Comparison of ENCODE assay signal across 9 cellular contexts in genomic region chr4:159047478-159048165, GRCh38. TPM values are rescaled to one million over a fixed set of nuclear protein-coding genes. Genes with fewer than 3 reads are reported as not detected.
DNase-seq lines count a peak whose midpoint lies in the region; ATAC-seq and TF ChIP-seq lines count a peak whose summit lies in the region.
"Had no signal": no experiment of that assay in that cellular context is flagged by ENCODE, and none has a peak within 500 bp of the region (broad histone marks: within the 10 kb centered on the region; RNA-seq: fewer than 3 reads in every experiment).

No MANE protein-coding gene starts in this region.

- in situ Hi-C loops in Panc1 (cut with HindIII; ENCODE audit: low pct_unique_long_range_greater_than_20kb, low sequenced_read_pairs), result no loop called here

- H3K27ac ChIP-seq in GM23338 (ENCODE audit: low read depth) (0 out of 2 replicates have a peak overlapping the region, but pooled peaks have one; percentile 13), Panc1 (ENCODE audit: low read length) (no peak overlapping the region)

- H4K20me1 ChIP-seq in GM23338 (replicated peaks; ENCODE audit: insufficient read depth), result no peaks in the 10 kb centered on the region

- intact Hi-C loops in Panc1 (cut with micrococcal nuclease; ENCODE audit: unreplicated experiment), result no loop called here

- BruUV-seq in Panc1 (replicated peaks; lab: Mats Ljungman, UMichigan), result no TSS peak

- peaks cover 41% of the 10 kb centered on the region for H3K4me1 Mint-ChIP-seq in GM23338

- no peaks in the 10 kb centered on the region; the same call in 1 of the 2 replicates for H3F3A ChIP-seq in GM23338 (replicated peaks; ENCODE audit: low read depth)

- H3K36me3 ChIP-seq in GM23338 (ENCODE audit: insufficient read depth) (no peaks in the 10 kb centered on the region), Panc1 (ENCODE audit: control insufficient read depth, insufficient read depth, low read length) (no peaks in the 10 kb centered on the region)

- no peaks in the 10 kb centered on the region for H3K9me3 Mint-ChIP-seq in GM23338

- peak overlapping the region; percentile 92 for H2AFZ ChIP-seq in GM23338

- DNase-seq in GM23338 (ENCODE audit: low spot score), result no peak
- DNase-seq in Panc1 (ENCODE audit: low read depth, low spot score), result no peak
- no peak for DNase-seq in epithelial cell of proximal tubule (ENCODE audit: low read depth)
- peak; percentile 45 for DNase-seq in non-pigmented ciliary epithelial cell (ENCODE audit: low read depth)
- DNase-seq in NCI-H2196 treated with DMSO at 0.1 percent for 48 hours (lab: John Stamatoyannopoulos, UW; ENCODE audit: unreplicated experiment), result no peak
- no peak for DNase-seq in mesenteric fat pad (ENCODE audit: low spot score)
- no peak for DNase-seq in NCI-H128 (lab: John Stamatoyannopoulos, UW; ENCODE audit: unreplicated experiment)
- DNase-seq: activated CD4-positive, alpha-beta T cell treated with anti-CD3 and anti-CD28 coated beads, Interleukin-2, amount 50 U/mL, for 4 hours had no signal

- no peak overlapping the region for H3K4me3 Mint-ChIP-seq in GM23338

- H3K4me1 ChIP-seq in GM23338 (ENCODE audit: insufficient read depth), result peaks cover 37% of the 10 kb centered on the region
- peaks cover 5% of the 10 kb centered on the region; the same call in 1 of the 2 replicates for H3K4me1 ChIP-seq in Panc1 (ENCODE audit: control insufficient read depth, insufficient read depth, low read length)

- peak; percentile 68 for ATAC-seq in GM23338
- peak; percentile 68 for ATAC-seq in Panc1
- no peak for ATAC-seq in HG03135 (IDR thresholded peaks at IDR 0.05; ENCODE audit: unreplicated experiment)

- H3K27me3 Mint-ChIP-seq in GM23338 (ENCODE audit: insufficient read depth, low read depth, poor library complexity), result no peaks in the 10 kb centered on the region

- H3K9me2 ChIP-seq in GM23338 (ENCODE audit: insufficient read depth), result no peaks in the 10 kb centered on the region

- H3K4me3 ChIP-seq in GM23338 (no peak overlapping the region), Panc1 (ENCODE audit: low read depth in 2 of 2, low read length in 2 of 2) (peak overlapping the region in 1 of 2 experiments; percentile 37; a peak in 3 of 4 replicates), epithelial cell of proximal tubule (ENCODE audit: low read depth, low read length) (peak overlapping the region; percentile 53)

- H3K27ac Mint-ChIP-seq in GM23338, result no peak overlapping the region

- peak overlapping the region; percentile 0; the same call in 1 of the 2 replicates for H3K4me2 ChIP-seq in GM23338

- no peaks in the 10 kb centered on the region for H3K79me2 ChIP-seq in GM23338 (replicated peaks; ENCODE audit: insufficient read depth)

- no peaks in the 10 kb centered on the region for H3K36me3 Mint-ChIP-seq in GM23338 (ENCODE audit: low read depth)

- H3K27me3 ChIP-seq in GM23338 (ENCODE audit: insufficient read depth), result no peaks in the 10 kb centered on the region
- no peaks in the 10 kb centered on the region for H3K27me3 ChIP-seq in Panc1 (ENCODE audit: control insufficient read depth, insufficient read depth, low read length)

- TF ChIP-seq CTCF in GM23338 (conservative IDR thresholded peaks at IDR 0.05; ENCODE audit: low read depth in 2 of 2), result no peak
- TF ChIP-seq CTCF in Panc1 (IDR thresholded peaks at IDR 0.05), result no peak
- TF ChIP-seq CTCF in epithelial cell of proximal tubule (conservative IDR thresholded peaks at IDR 0.05; ENCODE audit: low read depth, low read length), result no peak

- POLR2A ChIA-PET in Panc1 (lab: Charles Lee), result no interaction called here

- CTCF ChIA-PET in Panc1 (lab: Charles Lee), result no interaction called here

- H3K9me3 ChIP-seq in Panc1 (ENCODE audit: control insufficient read depth, insufficient read depth, low read depth, low read length), result no peaks in the 10 kb centered on the region

TF ChIP-seq in GM23338, 12 proteins besides CTCF, POLR2A, EP300 and RAD21 (continues in another document):
- no peak for TF ChIP-seq ZNF331 (CRISPR knock-in tag; IDR thresholded peaks at IDR 0.05; ENCODE audit: low read depth)
- TF ChIP-seq CREB1 (CRISPR knock-in tag; IDR thresholded peaks at IDR 0.05; ENCODE audit: low read depth), result no peak
- TF ChIP-seq STAT1 (IDR thresholded peaks at IDR 0.05; ENCODE audit: unreplicated experiment), result no peak
- no peak for TF ChIP-seq REST (IDR thresholded peaks at IDR 0.05; ENCODE audit: unreplicated experiment)
- no peak for TF ChIP-seq NANOG (IDR thresholded peaks at IDR 0.05; ENCODE audit: borderline replicate concordance)

RNA-seq across cellular contexts. Expression of gene RAPGEF2, which starts 55.3 kb away (rescaled TPM):
- total RNA-seq in GM23338 (2014; rRNA removed; shearing (Covaris generic)), result 52.7 and 63.1 TPM in 2 replicates
- 8.5 and 10.2 TPM in 2 replicates for polyA plus RNA-seq in GM23338 (2016; fragmentation: Nextera tagmentation; extraction: Ambion mirVana)
- total RNA-seq in Panc1 (2021; ENCODE audit: unreplicated experiment) (17.6 TPM), epithelial cell of proximal tubule (22.3 and 38.9 TPM in 2 replicates), mesenteric fat pad (37.5 TPM)
- 11.6 TPM for polyA plus RNA-seq in Panc1 (2012; ENCODE audit: insufficient read length)
